In the genomic region with DNA sequence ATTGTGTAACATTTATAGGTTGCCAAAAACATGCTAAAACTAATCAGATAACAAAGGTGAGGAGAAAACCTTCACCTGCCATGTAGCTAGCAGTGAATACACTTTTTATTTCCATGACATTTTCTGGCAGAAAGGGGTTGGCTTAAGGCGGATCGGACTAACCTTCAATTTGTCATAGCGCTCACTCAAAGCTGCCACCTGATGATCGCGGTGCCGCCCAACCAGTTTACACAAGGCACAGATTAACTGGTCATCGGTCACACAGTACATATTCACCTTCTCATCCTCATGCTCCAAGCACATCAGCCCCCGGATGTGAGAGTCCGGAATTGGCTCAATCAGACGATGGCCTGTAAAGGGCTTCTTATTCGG, we compare ENCODE assay signal across 20 cellular contexts. TPM values are rescaled to one million over a fixed set of nuclear protein-coding genes. Genes with fewer than 3 reads are reported as not detected.
DNase-seq lines count a peak whose midpoint lies in the region; ATAC-seq, FAIRE-seq and TF ChIP-seq lines count a peak whose summit lies in the region.
"Had no signal": no experiment of that assay in that cellular context is flagged by ENCODE, and none has a peak within 500 bp of the region (broad histone marks: within the 10 kb centered on the region; RNA-seq: fewer than 3 reads in every experiment).

No MANE protein-coding gene starts in this region.

- no peak for TF ChIP-seq CTCF in A549 (IDR thresholded peaks at IDR 0.05)
- TF ChIP-seq CTCF in Calu3 (IDR thresholded peaks at IDR 0.05; ENCODE audit: unreplicated experiment) = no peak
- no peak for TF ChIP-seq CTCF in VCaP (conservative IDR thresholded peaks at IDR 0.05)
- no peak for TF ChIP-seq CTCF in right lobe of liver (IDR thresholded peaks at IDR 0.05)
- no peak for TF ChIP-seq CTCF in lower leg skin (IDR thresholded peaks at IDR 0.05)

- H3K27me3 Mint-ChIP-seq in Calu3 (ENCODE audit: unreplicated experiment) = no peaks in the 10 kb centered on the region

- peak overlapping the region; percentile 91 for H3K27ac Mint-ChIP-seq in Calu3 (ENCODE audit: unreplicated experiment)

- 6% methylated on average over 10 of the region's 11 CpGs for WGBS in A549 (ENCODE audit: missing lambda C conversion rate)
- WGBS in right lobe of liver (ENCODE audit: insufficient coverage, low coverage, low lambda C conversion rate, missing lambda C conversion rate) = 70% methylated on average over 7 of the region's 11 CpGs
- WGBS in lower leg skin, 2 donors = 69 to 84% methylated on average over 11 of the region's 11 CpGs

- TF ChIP-seq POLR2A in A549 (IDR thresholded peaks at IDR 0.05; ENCODE audit: low read length) (no peak), right lobe of liver (IDR thresholded peaks at IDR 0.05) (no peak), lower leg skin (IDR thresholded peaks at IDR 0.05) (no peak)

- CTCF ChIA-PET in A549 (lab: Yijun Ruan, JAX) = interaction anchor here (0.9 to 1.4 kb wide), 2 partner anchors 11 to 534 kb away, joined by 3 to 4 read pairs; no protein-coding TSS in a partner anchor
- CTCF ChIA-PET in Calu3 (lab: Charles Lee) = no interaction called here

- DNase-seq in A549 (ENCODE audit: low read depth in 1 of 2, low spot score in 1 of 2) (peak in 1 of 2 experiments; percentile 65), Calu3 (peak; percentile 39), right lobe of liver (no peak), T-helper 2 cell (no peak), posterior vena cava (ENCODE audit: low spot score) (no peak), NCI-H2107 (lab: John Stamatoyannopoulos, UW) (no peak), lower leg skin (ENCODE audit: low spot score in 2 of 2) (no peak)
- DNase-seq: C1 segment of cervical spinal cord; CD8-positive, alpha-beta memory T cell; KG1; MV-4-11; NCI-H1417 treated with DMSO at 0.1 percent for 48 hours; NCI-H187 treated with DMSO at 0.1 percent for 48 hours; NCI-H226; NCI-H526; SHP77 had no signal

- TF ChIP-seq EP300 in A549 (IDR thresholded peaks at IDR 0.05) = no peak

- POLR2A ChIA-PET in A549 (lab: Yijun Ruan, JAX) = no interaction called here

- H3K9me3 ChIP-seq in A549 = no peaks in the 10 kb centered on the region
- no peaks in the 10 kb centered on the region for H3K9me3 ChIP-seq in right lobe of liver

- ATAC-seq in A549 (peak; percentile 50 to 65; a peak in 5 of 6 replicates), right lobe of liver (peak; percentile 53 to 88 (median 76))
- ATAC-seq: GM23338 had no signal

- H3K27ac ChIP-seq in A549 = peak overlapping the region; percentile 81 to 90
- peak overlapping the region; percentile 33; the same call in 1 of the 2 replicates for H3K27ac ChIP-seq in VCaP
- no peak overlapping the region for H3K27ac ChIP-seq in right lobe of liver
- H3K27ac ChIP-seq: SK-N-MC had no signal

- peaks cover 93% of the 10 kb centered on the region for H3K4me1 ChIP-seq in A549
- H3K4me1 ChIP-seq in right lobe of liver = no peaks in the 10 kb centered on the region

- no peaks in the 10 kb centered on the region for H3K27me3 ChIP-seq in right lobe of liver

- FAIRE-seq in A549 (lab: Jason Lieb, UNC) = peak; percentile 100
- FAIRE-seq: G401.6 had no signal

- peaks cover 64% of the 10 kb centered on the region for H3K4me1 Mint-ChIP-seq in Calu3 (ENCODE audit: low read depth, unreplicated experiment)
- H3K4me1 Mint-ChIP-seq: CD8-positive, alpha-beta memory T cell had no signal

- peak overlapping the region; percentile 69 for H3K4me2 ChIP-seq in A549
- H3K4me2 ChIP-seq: GM23338 had no signal

- intact Hi-C loops in Calu3 (cut with micrococcal nuclease; ENCODE audit: unreplicated experiment) (no loop called here), right lobe of liver (cut with DNase I) (no loop called here), posterior vena cava (cut with DNase I) (no loop called here), lower leg skin (cut with DNase I; ENCODE audit: low total_unique reads) (no loop called here)

- TF ChIP-seq RAD21 in A549 (conservative IDR thresholded peaks at IDR 0.05 in 1 of 2, IDR thresholded peaks at IDR 0.05 in 1 of 2) = no peak

- no TSS peak for BruUV-seq in Calu3 (replicated peaks; lab: Mats Ljungman, UMichigan)

- H3K4me3 Mint-ChIP-seq in Calu3 (ENCODE audit: low read depth, unreplicated experiment) = peak overlapping the region; percentile 51
- H3K4me3 Mint-ChIP-seq: CD8-positive, alpha-beta memory T cell; GM23338 had no signal

- H3K36me3 ChIP-seq in right lobe of liver = no peaks in the 10 kb centered on the region

- peak overlapping the region; percentile 15; the same call in 2 of the 3 replicates for H3K4me3 ChIP-seq in A549
- H3K4me3 ChIP-seq in right lobe of liver = no peak overlapping the region
- no peak overlapping the region for H3K4me3 ChIP-seq in lower leg skin (ENCODE audit: low read depth, poor library complexity, severe bottlenecking)
- H3K4me3 ChIP-seq: GM23338, SK-N-MC had no signal

- no peaks in the 10 kb centered on the region for H3K9me3 Mint-ChIP-seq in Calu3 (ENCODE audit: low read depth, unreplicated experiment)
- H3K9me3 Mint-ChIP-seq: GM23338 had no signal

- H3K36me3 Mint-ChIP-seq in Calu3 (ENCODE audit: insufficient read depth, unreplicated experiment) = peaks cover 22% of the 10 kb centered on the region
- H3K36me3 Mint-ChIP-seq: CD8-positive, alpha-beta memory T cell had no signal

TF ChIP-seq in A549, 52 proteins besides CTCF, POLR2A, EP300 and RAD21:
- TF ChIP-seq PHF8 (IDR thresholded peaks at IDR 0.05; ENCODE audit: borderline replicate concordance, low read depth) = no peak
- TF ChIP-seq EHMT2 (IDR thresholded peaks at IDR 0.05; ENCODE audit: low read depth) = no peak
- no peak for TF ChIP-seq ZC3H11A (IDR thresholded peaks at IDR 0.05)
- TF ChIP-seq CHD2 (IDR thresholded peaks at IDR 0.05; ENCODE audit: low read length, partially characterized antibody) = no peak
- no peak for TF ChIP-seq CBX8 (IDR thresholded peaks at IDR 0.05)
- no peak for TF ChIP-seq GATA3 (IDR thresholded peaks at IDR 0.05; ENCODE audit: borderline replicate concordance)
- no peak for TF ChIP-seq HOXB13 (CRISPR knock-in tag; IDR thresholded peaks at IDR 0.05; ENCODE audit: low read depth)
- no peak for TF ChIP-seq TP53 (CRISPR knock-in tag; IDR thresholded peaks at IDR 0.05)

RNA-seq across cellular contexts. Expression of gene MID1, which starts 53.7 kb away (rescaled TPM):
- polyA plus RNA-seq in A549 (2011; rRNA removed) = 106 and 113 TPM in 2 replicates
- 54.5 and 56.8 TPM in 2 replicates for polyA plus RNA-seq in A549 (2012; cell fraction: cytosol; rRNA removed)
- 106 and 115 TPM in 2 replicates for polyA plus RNA-seq in A549 (2012; cell fraction: nucleus; rRNA removed)
- polyA plus RNA-seq in A549 (2017; fragmentation: RNase III; extraction: RNeasy Plus Mini Kit Qiagen cat#74134 plus additional on column Dnase treatment) = 58.3 to 59.8 TPM (median 59.5 TPM) in 3 replicates
- polyA minus RNA-seq in A549 (2011; rRNA and poly(A)+ RNA removed) = 178 and 200 TPM in 2 replicates
- total RNA-seq in Calu3 (2022) = 70.5 and 85.6 TPM in 2 replicates
- 1 to 10 TPM; 2.2 to 10.0 (median 4.6) TPM for total RNA-seq in right lobe of liver
- total RNA-seq in posterior vena cava = 10 to 100 TPM; 22.2 to 36.5 TPM
- 1 to 10 TPM; 2.7 to 7.2 (median 3.9) TPM for total RNA-seq in lower leg skin
- total RNA-seq: CD8-positive, alpha-beta memory T cell had no signal
- polyA plus RNA-seq: CD8-positive, alpha-beta memory T cell had no signal

Comparison
In these comparisons a context has a peak if more than half of its experiments do, and no peak if none do; other contexts are left out.
1. H3K27ac ChIP-seq: peak in A549 (2 of 2) and VCaP (single experiment); none in right lobe of liver (0 of 3).